Comparison of ENCODE assay signal across 21 cellular contexts in the genomic region with DNA sequence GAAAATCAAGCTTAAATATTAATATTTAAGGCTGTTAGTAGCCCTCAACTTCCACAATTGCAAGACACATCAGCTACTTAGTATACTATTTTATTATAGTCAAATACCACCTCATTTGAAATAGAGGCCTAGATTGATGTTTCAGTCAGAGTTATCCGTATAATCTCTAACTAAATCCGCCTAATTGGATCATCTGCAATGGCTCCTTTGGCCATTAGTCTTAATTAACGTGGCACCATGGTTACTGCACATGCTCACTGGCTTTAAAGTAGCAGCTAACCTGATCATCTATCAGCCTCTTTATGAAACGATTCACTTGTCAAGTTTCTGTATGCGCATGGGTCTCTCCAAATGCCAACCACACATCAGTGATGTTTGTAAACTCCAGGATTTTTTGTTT.
DNase-seq lines count a peak whose midpoint lies in the region; ATAC-seq and TF ChIP-seq lines count a peak whose summit lies in the region.
"Had no signal": no experiment of that assay in that cellular context is flagged by ENCODE, and none has a peak within 500 bp of the region (broad histone marks: within the 10 kb centered on the region; RNA-seq: fewer than 3 reads in every experiment).

No MANE protein-coding gene starts in this region.

- H3K9me3 ChIP-seq in sigmoid colon = no peaks in the 10 kb centered on the region
- no peaks in the 10 kb centered on the region for H3K9me3 ChIP-seq in gastroesophageal sphincter

- no peak overlapping the region for H3K27ac ChIP-seq in sigmoid colon
- no peak overlapping the region for H3K27ac ChIP-seq in gastroesophageal sphincter
- H3K27ac ChIP-seq: HL-60, KMS-11 had no signal

- peak; percentile 82 for DNase-seq in D341Med (ENCODE audit: low spot score)
- DNase-seq in NCI-H82 (lab: John Stamatoyannopoulos, UW) = peak; percentile 98
- peak; percentile 49 for DNase-seq in retina
- DNase-seq in sigmoid colon = no peak
- DNase-seq in inferior parietal cortex (ENCODE audit: extremely low spot score) = no peak
- DNase-seq: ACHN; CD4-positive, CD25-positive, alpha-beta regulatory T cell; CD8-positive, alpha-beta memory T cell; COR-L47; DMS153; DMS79; GDM1; GOT3; H7; HFFc6 had no signal

- TF ChIP-seq POLR2A in sigmoid colon (IDR thresholded peaks at IDR 0.05) (no peak), gastroesophageal sphincter (IDR thresholded peaks at IDR 0.05) (no peak)

- TF ChIP-seq CTCF in sigmoid colon (IDR thresholded peaks at IDR 0.05) (no peak), gastroesophageal sphincter (IDR thresholded peaks at IDR 0.05) (no peak)

- intact Hi-C loops in sigmoid colon (cut with DNase I) = no loop called here

- no peak for TF ChIP-seq EP300 in sigmoid colon (IDR thresholded peaks at IDR 0.05)
- TF ChIP-seq EP300 in gastroesophageal sphincter (IDR thresholded peaks at IDR 0.05) = no peak

- H3K4me1 ChIP-seq in sigmoid colon (peaks cover 0 to 9% (median 8%) of the 10 kb centered on the region in 4 donors), gastroesophageal sphincter (peaks cover 0 to 16% (median 3%) of the 10 kb centered on the region in 3 donors)

- H3K27me3 ChIP-seq in sigmoid colon = no peaks in the 10 kb centered on the region
- H3K27me3 ChIP-seq in gastroesophageal sphincter = no peaks in the 10 kb centered on the region

- peak; percentile 57; the same call in 2 of the 3 replicates for ATAC-seq in SK-N-SH treated with all-trans-retinoic acid at 6 μM for 48 hours
- no peak for ATAC-seq in HG02678 (IDR thresholded peaks at IDR 0.05; ENCODE audit: unreplicated experiment)
- ATAC-seq in gastroesophageal sphincter = no peak
- ATAC-seq: HCT116 had no signal

- no peak overlapping the region for H3K4me3 ChIP-seq in sigmoid colon
- no peak overlapping the region for H3K4me3 ChIP-seq in gastroesophageal sphincter

- no peaks in the 10 kb centered on the region for H3K36me3 ChIP-seq in sigmoid colon
- no peaks in the 10 kb centered on the region for H3K36me3 ChIP-seq in gastroesophageal sphincter

- 84 to 91% methylated on average over 5 of the region's 5 CpGs for WGBS in sigmoid colon, 2 donors
- 85 to 90% methylated on average over 5 of the region's 5 CpGs for WGBS in gastroesophageal sphincter (ENCODE audit: low coverage in 1 of 2), 2 donors

TF ChIP-seq in SK-N-SH treated with all-trans-retinoic acid at 6 μM for 48 hours, 23 proteins besides CTCF, POLR2A, EP300 and RAD21:
- TF ChIP-seq ZC3H10 (CRISPR knock-in tag; IDR thresholded peaks at IDR 0.05) (no peak), ZNF8 (CRISPR knock-in tag; IDR thresholded peaks at IDR 0.05) (peak; percentile 47; the same call in 1 of the 2 replicates), TCF4 (CRISPR knock-in tag; IDR thresholded peaks at IDR 0.05; ENCODE audit: borderline replicate concordance) (peak; percentile 47; the same call in 1 of the 2 replicates), TSHZ2 (CRISPR knock-in tag; IDR thresholded peaks at IDR 0.05) (peak; percentile 91), CSDC2 (CRISPR knock-in tag; IDR thresholded peaks at IDR 0.05) (no peak), ISL1 (CRISPR knock-in tag; IDR thresholded peaks at IDR 0.05) (peak; percentile 85)
- TF ChIP-seq, protein P1, sequence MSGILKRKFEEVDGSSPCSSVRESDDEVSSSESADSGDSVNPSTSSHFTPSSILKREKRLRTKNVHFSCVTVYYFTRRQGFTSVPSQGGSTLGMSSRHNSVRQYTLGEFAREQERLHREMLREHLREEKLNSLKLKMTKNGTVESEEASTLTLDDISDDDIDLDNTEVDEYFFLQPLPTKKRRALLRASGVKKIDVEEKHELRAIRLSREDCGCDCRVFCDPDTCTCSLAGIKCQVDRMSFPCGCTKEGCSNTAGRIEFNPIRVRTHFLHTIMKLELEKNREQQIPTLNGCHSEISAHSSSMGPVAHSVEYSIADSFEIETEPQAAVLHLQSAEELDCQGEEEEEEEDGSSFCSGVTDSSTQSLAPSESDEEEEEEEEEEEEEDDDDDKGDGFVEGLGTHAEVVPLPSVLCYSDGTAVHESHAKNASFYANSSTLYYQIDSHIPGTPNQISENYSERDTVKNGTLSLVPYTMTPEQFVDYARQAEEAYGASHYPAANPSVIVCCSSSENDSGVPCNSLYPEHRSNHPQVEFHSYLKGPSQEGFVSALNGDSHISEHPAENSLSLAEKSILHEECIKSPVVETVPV (CRISPR knock-in tag; IDR thresholded peaks at IDR 0.05) = no peak

Comparison
In these comparisons a context has a peak if more than half of its experiments do, and no peak if none do; other contexts are left out.
1. DNase-seq: peak in D341Med (single experiment), NCI-H82 (single experiment) and retina (single experiment); none in sigmoid colon (single experiment) and inferior parietal cortex (single experiment).